In the genomic region with DNA sequence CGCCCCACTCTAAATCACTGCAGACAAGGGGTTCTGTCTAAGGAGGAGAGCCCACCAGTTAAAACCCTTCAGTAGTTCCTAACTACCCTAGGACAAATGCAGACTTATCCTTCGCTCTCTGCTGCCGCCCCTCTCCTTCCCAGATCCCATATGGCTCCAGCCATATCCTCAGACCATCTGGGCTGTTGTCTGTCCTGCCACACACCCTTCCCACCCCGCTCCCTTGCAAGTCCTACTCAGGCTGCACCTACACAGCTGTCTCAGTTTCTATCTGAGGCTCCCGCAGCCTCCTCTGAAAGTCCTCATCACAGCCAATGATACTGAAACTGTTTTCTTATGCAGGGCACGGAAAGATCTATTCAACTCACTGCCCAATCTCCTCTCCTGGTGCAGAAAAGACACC, we compare ENCODE assay signal across 9 cellular contexts. TPM values are rescaled to one million over a fixed set of nuclear protein-coding genes. Genes with fewer than 3 reads are reported as not detected.
DNase-seq lines count a peak whose midpoint lies in the region; ATAC-seq, FAIRE-seq and TF ChIP-seq lines count a peak whose summit lies in the region.
"Had no signal": no experiment of that assay in that cellular context is flagged by ENCODE, and none has a peak within 500 bp of the region (broad histone marks: within the 10 kb centered on the region; RNA-seq: fewer than 3 reads in every experiment).

No MANE protein-coding gene starts in this region.

- no peaks in the 10 kb centered on the region for H3K27me3 ChIP-seq in ascending aorta

- H3K36me3 Mint-ChIP-seq in T-helper 2 cell treated with Interferon-gamma antibody and Interleukin-4, amounts not matched to agents 5 μg/mL and 100 μg/mL, for 36 hours (ENCODE audit: low read depth), result peaks cover 20% of the 10 kb centered on the region
- peaks cover 3% of the 10 kb centered on the region for H3K36me3 Mint-ChIP-seq in neural crest cell (ENCODE audit: low read depth)

- H3K27me3 Mint-ChIP-seq in T-helper 2 cell treated with Interferon-gamma antibody and Interleukin-4, amounts not matched to agents 5 μg/mL and 100 μg/mL, for 36 hours (ENCODE audit: low read depth), result no peaks in the 10 kb centered on the region
- H3K27me3 Mint-ChIP-seq in neural crest cell (ENCODE audit: low read depth), result no peaks in the 10 kb centered on the region

- peak overlapping the region in 1 of 2 donors; percentile 99 for H3K4me3 ChIP-seq in ascending aorta

- TF ChIP-seq CTCF in neural crest cell (conservative IDR thresholded peaks at IDR 0.05) (no peak), ascending aorta (IDR thresholded peaks at IDR 0.05) (no peak)

- ATAC-seq in GM18909 (IDR thresholded peaks at IDR 0.05; ENCODE audit: poor library complexity, unreplicated experiment) (peak; percentile 56), HG02759 (IDR thresholded peaks at IDR 0.05; ENCODE audit: unreplicated experiment) (peak; percentile 37)

- no peak for FAIRE-seq in RCC 7860 (lab: Jason Lieb, UNC)
- FAIRE-seq: TTC549 had no signal

- H3K9me3 ChIP-seq in ascending aorta, result no peaks in the 10 kb centered on the region

- peak overlapping the region; percentile 84 for H3K4me3 Mint-ChIP-seq in T-helper 2 cell treated with Interferon-gamma antibody and Interleukin-4, amounts not matched to agents 5 μg/mL and 100 μg/mL, for 36 hours
- peak overlapping the region; percentile 90 for H3K4me3 Mint-ChIP-seq in neural crest cell

- DNase-seq in T-helper 2 cell treated with Interferon-gamma antibody and Interleukin-4, amounts not matched to agents 5 μg/mL and 100 μg/mL, for 36 hours (ENCODE audit: low spot score), result peak; percentile 61
- no peak for DNase-seq in neural crest cell (ENCODE audit: low read depth, low spot score)
- DNase-seq in ascending aorta (ENCODE audit: low spot score in 2 of 2), result no peak
- no peak for DNase-seq in head of caudate nucleus
- DNase-seq in RCC 7860 (ENCODE audit: low spot score), result no peak
- DNase-seq in activated CD4-positive, CD25-positive, alpha-beta regulatory T cell treated with anti-CD3 and anti-CD28 coated beads, Interleukin-2, amount 50 U/mL, for 72 hours, result no peak

- no peak overlapping the region for H3K27ac ChIP-seq in ascending aorta

- peaks cover 18% of the 10 kb centered on the region for H3K4me1 Mint-ChIP-seq in T-helper 2 cell treated with Interferon-gamma antibody and Interleukin-4, amounts not matched to agents 5 μg/mL and 100 μg/mL, for 36 hours (ENCODE audit: low read depth)
- peaks cover 16% of the 10 kb centered on the region for H3K4me1 Mint-ChIP-seq in neural crest cell

- peak overlapping the region; percentile 80 for H3K27ac Mint-ChIP-seq in T-helper 2 cell treated with Interferon-gamma antibody and Interleukin-4, amounts not matched to agents 5 μg/mL and 100 μg/mL, for 36 hours
- H3K27ac Mint-ChIP-seq in neural crest cell (ENCODE audit: unreplicated experiment), result no peak overlapping the region

- H3K4me1 ChIP-seq in ascending aorta, result peaks cover 9 to 17% of the 10 kb centered on the region in 2 donors

- no peaks in the 10 kb centered on the region for H3K9me3 Mint-ChIP-seq in T-helper 2 cell treated with Interferon-gamma antibody and Interleukin-4, amounts not matched to agents 5 μg/mL and 100 μg/mL, for 36 hours
- no peaks in the 10 kb centered on the region for H3K9me3 Mint-ChIP-seq in neural crest cell

- intact Hi-C loops in ascending aorta (cut with DNase I), result loop anchor here (5.0 kb wide), 1 partner anchor 75 kb away; a partner anchor contains a TSS
- intact Hi-C loops in head of caudate nucleus (cut with DNase I), result no loop called here

- H3K36me3 ChIP-seq in ascending aorta, result peaks cover 27 to 30% of the 10 kb centered on the region in 2 donors

RNA-seq across cellular contexts. Expression of a gene that starts 0.7 kb away (rescaled TPM):
- total RNA-seq in neural crest cell (42.4 and 43.5 TPM in 2 replicates), ascending aorta (85.8 TPM)

RNA-seq across cellular contexts. Expression of a gene that starts 10.0 kb away (rescaled TPM):
- total RNA-seq in neural crest cell, result 72.6 and 76.9 TPM in 2 replicates
- total RNA-seq in ascending aorta, result 113 TPM

RNA-seq across cellular contexts. Expression of a gene that starts 12.9 kb away (rescaled TPM):
- total RNA-seq in neural crest cell (62.4 and 70.1 TPM in 2 replicates), ascending aorta (227 TPM)

RNA-seq across cellular contexts. Expression of a gene that starts 18.7 kb away (rescaled TPM):
- total RNA-seq in neural crest cell (3.7 and 4.4 TPM in 2 replicates), ascending aorta (7.5 TPM)

RNA-seq across cellular contexts. Expression of a gene that starts 28.1 kb away (rescaled TPM):
- not detected in 2 replicates for total RNA-seq in neural crest cell
- not detected for total RNA-seq in ascending aorta
